In the genomic region with DNA sequence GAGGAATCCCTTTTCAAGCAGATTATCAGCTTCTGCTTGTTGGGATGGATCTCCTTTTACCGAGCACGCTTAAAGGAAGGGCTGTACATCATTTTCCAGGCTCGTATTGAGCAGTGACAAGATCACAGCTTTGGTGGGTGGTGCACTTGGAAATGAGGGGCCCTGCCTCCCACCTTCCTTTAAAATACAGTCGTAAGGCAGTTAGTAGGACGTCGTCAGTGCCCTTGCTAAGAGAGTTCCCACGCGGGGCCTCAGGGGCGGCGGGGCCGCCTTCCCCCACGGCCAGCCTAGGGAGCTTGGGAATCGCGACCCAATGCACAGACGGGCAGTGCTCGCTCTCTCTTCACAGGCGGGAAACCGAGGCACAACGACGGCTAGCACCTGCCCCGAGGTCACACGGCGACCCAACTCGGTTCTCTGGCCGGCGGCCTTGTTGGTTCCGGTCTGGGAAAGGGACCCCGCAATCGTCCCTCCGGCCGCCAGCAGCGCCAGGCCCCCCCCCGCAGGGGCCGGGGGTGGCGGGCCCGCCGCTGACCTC, we compare ENCODE assay signal across 8 cellular contexts.
DNase-seq lines count a peak whose midpoint lies in the region; ATAC-seq and TF ChIP-seq lines count a peak whose summit lies in the region.

No MANE protein-coding gene starts in this region.

- DNase-seq in LNCaP clone FGC (ENCODE audit: low read depth) (no peak), EL (no peak)

- H3K9me3 Mint-ChIP-seq in dendritic cell treated with granulocyte-macrophage colony-stimulating factor and Interleukin-4, amounts not matched to agents 40 ng/mL and 50 ng/mL, for 4 days = no peaks in the 10 kb centered on the region

- H3K4me1 Mint-ChIP-seq in dendritic cell treated with granulocyte-macrophage colony-stimulating factor and Interleukin-4, amounts not matched to agents 40 ng/mL and 50 ng/mL, for 4 days (ENCODE audit: low read depth) = peaks cover 27% of the 10 kb centered on the region

- peak overlapping the region; percentile 67 for H3K4me3 Mint-ChIP-seq in dendritic cell treated with granulocyte-macrophage colony-stimulating factor and Interleukin-4, amounts not matched to agents 40 ng/mL and 50 ng/mL, for 4 days

- intact Hi-C loops in dendritic cell treated with granulocyte-macrophage colony-stimulating factor and Interleukin-4, amounts not matched to agents 40 ng/mL and 50 ng/mL, for 4 days (cut with micrococcal nuclease) = loop anchor here (1.0 to 5.0 kb wide), 3 partner anchors 12 to 124 kb away; partner anchors contain the start of gene SDE2

- no peak overlapping the region for H2AFZ ChIP-seq in neuron (ENCODE audit: low read depth, low read length)

- peaks cover 13% of the 10 kb centered on the region for H3K4me1 ChIP-seq in neuron (ENCODE audit: insufficient read depth, low read length)

- H3K4me3 ChIP-seq in LNCaP clone FGC (ENCODE audit: low read depth, low read length) = peak overlapping the region; percentile 56; the same call in 1 of the 2 replicates
- H3K4me3 ChIP-seq in neuron (ENCODE audit: low read length) = peak overlapping the region; percentile 78

- peaks cover 50% of the 10 kb centered on the region for H3K27me3 Mint-ChIP-seq in dendritic cell treated with granulocyte-macrophage colony-stimulating factor and Interleukin-4, amounts not matched to agents 40 ng/mL and 50 ng/mL, for 4 days

- no peak for ATAC-seq in HG03135 (IDR thresholded peaks at IDR 0.05; ENCODE audit: unreplicated experiment)
- no peak for ATAC-seq in HG02759 (IDR thresholded peaks at IDR 0.05; ENCODE audit: unreplicated experiment)
- no peak for ATAC-seq in GM18907 (IDR thresholded peaks at IDR 0.05; ENCODE audit: unreplicated experiment)

- no peak overlapping the region for H3K27ac Mint-ChIP-seq in dendritic cell treated with granulocyte-macrophage colony-stimulating factor and Interleukin-4, amounts not matched to agents 40 ng/mL and 50 ng/mL, for 4 days

- H3K27me3 ChIP-seq in neuron (ENCODE audit: insufficient read depth, low read length) = peaks cover 10% of the 10 kb centered on the region

- no peaks in the 10 kb centered on the region for H3K36me3 Mint-ChIP-seq in dendritic cell treated with granulocyte-macrophage colony-stimulating factor and Interleukin-4, amounts not matched to agents 40 ng/mL and 50 ng/mL, for 4 days (ENCODE audit: low read depth)

- no peaks in the 10 kb centered on the region for H3K9me3 ChIP-seq in neuron (ENCODE audit: low read length)

- no peaks in the 10 kb centered on the region for H3K36me3 ChIP-seq in neuron (ENCODE audit: insufficient read depth, low read length)

- TF ChIP-seq CTCF in C4-2B (conservative IDR thresholded peaks at IDR 0.05) (no peak), LNCaP clone FGC (IDR thresholded peaks at IDR 0.05; ENCODE audit: control insufficient read depth, extremely low read depth, insufficient read depth) (no peak)

- peak overlapping the region; percentile 96 for H3K27ac ChIP-seq in C4-2B
